ENCODE assay signal across 10 cellular contexts in the genomic region with DNA sequence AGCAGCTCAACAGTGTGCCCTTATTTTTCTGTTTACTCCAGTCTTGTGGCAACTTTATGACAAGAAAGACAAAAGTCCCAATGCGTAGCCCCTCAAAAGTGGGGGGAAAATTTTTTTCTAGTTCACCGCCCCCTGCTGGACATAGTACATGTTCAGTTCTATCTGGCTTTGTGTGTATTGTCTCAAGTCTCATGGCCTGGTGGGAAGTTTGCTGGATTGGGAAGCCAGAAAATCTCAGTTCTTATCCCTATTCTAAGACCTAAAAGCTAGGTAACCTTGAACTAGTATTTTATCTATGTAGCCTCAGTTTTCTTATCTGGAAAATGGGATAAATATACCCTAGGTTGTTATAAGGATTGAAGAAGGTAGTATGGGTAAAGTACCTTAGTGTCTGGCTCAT.
DNase-seq lines count a peak whose midpoint lies in the region; ATAC-seq and TF ChIP-seq lines count a peak whose summit lies in the region.
"Had no signal": no experiment of that assay in that cellular context is flagged by ENCODE, and none has a peak within 500 bp of the region (broad histone marks: within the 10 kb centered on the region; RNA-seq: fewer than 3 reads in every experiment).

No MANE protein-coding gene starts in this region.

- CTCF ChIA-PET in RWPE1 (lab: Yijun Ruan, JAX), result interaction anchor here (0.6 to 2.1 kb wide), 9 partner anchors 9 to 534 kb away, joined by 3 to 14 read pairs (median 4); no protein-coding TSS in a partner anchor

- POLR2A ChIA-PET in RWPE1 (lab: Yijun Ruan, JAX; ENCODE audit: low non-redundant PET), result no interaction called here

- ATAC-seq in GM18870 (IDR thresholded peaks at IDR 0.05; ENCODE audit: unreplicated experiment), result no peak
- no peak for ATAC-seq in GM18498 (IDR thresholded peaks at IDR 0.05; ENCODE audit: unreplicated experiment)
- no peak for ATAC-seq in GM19395 (IDR thresholded peaks at IDR 0.05; ENCODE audit: unreplicated experiment)

- DNase-seq in NCI-H82 (lab: John Stamatoyannopoulos, UW), result peak; percentile 47
- no peak for DNase-seq in NCI-H82 treated with DMSO at 0.1 percent for 48 hours (lab: John Stamatoyannopoulos, UW; ENCODE audit: unreplicated experiment)
- no peak for DNase-seq in RWPE1 (ENCODE audit: low spot score)
- DNase-seq in effector CD8-positive, alpha-beta T cell (lab: John Stamatoyannopoulos, UW), result peak; percentile 31
- DNase-seq in stimulated activated CD4-positive, alpha-beta T cell treated with anti-CD3 and anti-CD28 coated beads, Interleukin-2, amount 100 ng/mL, for 48 hours, result peak; percentile 27 to 30

- TF ChIP-seq CTCF in RWPE1 (conservative IDR thresholded peaks at IDR 0.05; ENCODE audit: low read depth), result 0 out of 2 replicates have a peak, but pooled peaks have one; percentile 18

- H3K27ac ChIP-seq in RWPE1, result no peak overlapping the region
- H3K27ac ChIP-seq: epithelial cell of prostate, SK-N-MC had no signal

Comparison
In these comparisons a context has a peak if more than half of its experiments do, and no peak if none do; other contexts are left out.
1. DNase-seq: peak in NCI-H82 (single experiment), effector CD8-positive, alpha-beta T cell (single experiment) and stimulated activated CD4-positive, alpha-beta T cell treated with anti-CD3 and anti-CD28 coated beads, Interleukin-2, amount 100 ng/mL, for 48 hours (2 of 2); none in NCI-H82 treated with DMSO at 0.1 percent for 48 hours (single experiment) and RWPE1 (single experiment).